9 cellular contexts compared by ENCODE assay signal in genomic region chr2:139609109-139609508, GRCh38.
"Had no signal": no experiment of that assay in that cellular context is flagged by ENCODE, and none has a peak within 500 bp of the region (broad histone marks: within the 10 kb centered on the region; RNA-seq: fewer than 3 reads in every experiment).

No MANE protein-coding gene starts in this region.

- H3K27ac ChIP-seq: HL-60, KMS-11 had no signal

- H3K27ac Mint-ChIP-seq: IgD-negative memory B cell had no signal

- H3K4me3 ChIP-seq: K562 had no signal

- ATAC-seq: HepG2, K562 had no signal

- H3K9ac ChIP-seq: KMS-11 had no signal

- H3K4me2 ChIP-seq: KMS-11 had no signal

- H3K36me3 Mint-ChIP-seq: IgD-negative memory B cell had no signal

- H3K27me3 Mint-ChIP-seq: IgD-negative memory B cell had no signal

- H3K4me3 Mint-ChIP-seq: IgD-negative memory B cell had no signal

- DNase-seq: IMR-90, KBM-7, KG1 had no signal

- FAIRE-seq: HepG2, HTR-8/SVneo, K562 had no signal
